ENCODE assay signal across 9 cellular contexts in the genomic region with DNA sequence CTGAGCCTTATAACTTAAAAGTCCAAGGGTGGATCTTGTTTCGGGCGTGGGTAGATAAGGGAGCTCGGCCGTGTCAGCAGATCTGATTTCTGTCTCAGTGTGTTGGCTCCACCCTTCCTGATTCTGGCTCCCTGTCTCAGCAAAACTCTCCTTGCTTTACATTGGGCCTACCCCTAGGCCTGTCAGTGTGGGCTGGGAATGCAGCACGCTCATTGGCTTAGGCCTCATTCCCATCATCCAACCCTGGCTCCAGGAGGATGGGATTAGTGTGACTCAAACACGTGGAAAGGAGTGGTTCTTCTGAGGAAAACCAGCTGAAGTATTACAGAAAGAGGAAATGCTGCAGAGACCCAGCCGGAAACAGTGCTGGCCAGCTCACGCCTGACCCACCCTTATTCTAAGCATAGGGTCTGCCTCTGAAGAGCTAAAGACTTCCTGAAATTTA. TPM values are rescaled to one million over a fixed set of nuclear protein-coding genes. Genes with fewer than 3 reads are reported as not detected.
A peak's percentile ranks its signal among the peaks of the same experiment; 100 is the strongest.
DNase-seq lines count a peak whose midpoint lies in the region; ATAC-seq and TF ChIP-seq lines count a peak whose summit lies in the region.
"Had no signal": no experiment of that assay in that cellular context is flagged by ENCODE, and none has a peak within 500 bp of the region (broad histone marks: within the 10 kb centered on the region; RNA-seq: fewer than 3 reads in every experiment).

No MANE protein-coding gene starts in this region.

- TF ChIP-seq CTCF in activated B cell treated with CpG ODN at 0.5 μM for 24 hours (IDR thresholded peaks at IDR 0.05) (no peak), omental fat pad (IDR thresholded peaks at IDR 0.05) (no peak), GM13977 (IDR thresholded peaks at IDR 0.05; ENCODE audit: extremely low read depth, insufficient read depth, missing control alignments) (no peak)

- no peak overlapping the region for H3K27ac ChIP-seq in CD8-positive, alpha-beta memory T cell (ENCODE audit: low read depth, low read length)
- H3K27ac ChIP-seq: KMS-11 had no signal

- intact Hi-C loops in activated B cell treated with CpG ODN at 0.5 μM for 24 hours (cut with micrococcal nuclease), result loop anchor here (1.0 to 5.0 kb wide), 2 partner anchors 59 to 137 kb away; no protein-coding TSS in a partner anchor

- H3K4me1 ChIP-seq in CD8-positive, alpha-beta memory T cell (ENCODE audit: insufficient read depth, low read length), result peaks cover 5% of the 10 kb centered on the region

- in situ Hi-C loops in GM13977 (cut with MboI; ENCODE audit: low pct_unique_long_range_greater_than_20kb, low sequenced_read_pairs, unreplicated experiment), result no loop called here

- POLR2A ChIA-PET in CD8-positive, alpha-beta memory T cell (lab: Charles Lee), result no interaction called here
- POLR2A ChIA-PET in activated B cell treated with CpG ODN at 0.5 μM for 24 hours (lab: Charles Lee), result interaction anchor here (0.5 to 3.3 kb wide), 7 partner anchors 9 to 138 kb away, joined by 3 to 63 read pairs (median 5); partner anchors contain the start of gene ZFAND5

- peak; percentile 78 for ATAC-seq in GM19463 (IDR thresholded peaks at IDR 0.05; ENCODE audit: unreplicated experiment)
- ATAC-seq in activated B cell treated with CpG ODN at 0.5 μM for 24 hours (ENCODE audit: low read depth), result peak; percentile 79
- ATAC-seq in omental fat pad (ENCODE audit: low FRiP score), result peak; percentile 100

- H3K27me3 Mint-ChIP-seq in CD8-positive, alpha-beta memory T cell, result peaks cover 0 to 4% of the 10 kb centered on the region in 2 donors
- no peaks in the 10 kb centered on the region for H3K27me3 Mint-ChIP-seq in activated B cell treated with CpG ODN at 0.5 μM for 24 hours

- no peak overlapping the region for H3K4me3 ChIP-seq in CD8-positive, alpha-beta memory T cell (ENCODE audit: low read length)

- H3K9me3 Mint-ChIP-seq in CD8-positive, alpha-beta memory T cell, result no peaks in the 10 kb centered on the region
- H3K9me3 Mint-ChIP-seq in activated B cell treated with CpG ODN at 0.5 μM for 24 hours, result no peaks in the 10 kb centered on the region

- H3K27ac Mint-ChIP-seq in CD8-positive, alpha-beta memory T cell, result peak overlapping the region in 5 of 8 donors; percentile 4 to 88 (median 45)
- H3K27ac Mint-ChIP-seq in activated B cell treated with CpG ODN at 0.5 μM for 24 hours, result peak overlapping the region; percentile 95

- H3K4me3 Mint-ChIP-seq in CD8-positive, alpha-beta memory T cell, result peak overlapping the region in 5 of 7 donors; percentile 10 to 61 (median 47)
- peak overlapping the region; percentile 73 for H3K4me3 Mint-ChIP-seq in activated B cell treated with CpG ODN at 0.5 μM for 24 hours

- H3K36me3 Mint-ChIP-seq in CD8-positive, alpha-beta memory T cell, result peaks cover 0 to 3% (median 2%) of the 10 kb centered on the region in 3 donors
- H3K36me3 Mint-ChIP-seq in activated B cell treated with CpG ODN at 0.5 μM for 24 hours (ENCODE audit: low read depth), result no peaks in the 10 kb centered on the region

- no peaks in the 10 kb centered on the region for H3K9me3 ChIP-seq in CD8-positive, alpha-beta memory T cell (ENCODE audit: low read length)

- H3K36me3 ChIP-seq in CD8-positive, alpha-beta memory T cell (ENCODE audit: insufficient read depth, low read length), result no peaks in the 10 kb centered on the region

- DNase-seq in CD8-positive, alpha-beta memory T cell, result no peak
- DNase-seq in HPDE6-E6E7 (ENCODE audit: extremely low spot score), result peak; percentile 96
- DNase-seq in activated B cell treated with CpG ODN at 0.5 μM for 24 hours, result peak; percentile 35
- peak; percentile 66 for DNase-seq in globus pallidus (ENCODE audit: low spot score)
- DNase-seq in omental fat pad (ENCODE audit: low spot score), result peak; percentile 59
- DNase-seq in GM13977 (ENCODE audit: low spot score), result no peak
- no peak for DNase-seq in cerebellar cortex (ENCODE audit: low spot score)

- H3K27me3 ChIP-seq in CD8-positive, alpha-beta memory T cell (ENCODE audit: insufficient read depth, low read length, poor library complexity, severe bottlenecking), result no peaks in the 10 kb centered on the region

- CTCF ChIA-PET in CD8-positive, alpha-beta memory T cell (lab: Charles Lee), result no interaction called here
- CTCF ChIA-PET in activated B cell treated with CpG ODN at 0.5 μM for 24 hours (lab: Charles Lee), result interaction anchor here (0.8 to 2.2 kb wide), 4 partner anchors 11 to 266 kb away, joined by 4 to 7 read pairs (median 4); partner anchors contain the start of gene ZFAND5

- peaks cover 15 to 22% (median 21%) of the 10 kb centered on the region in 3 donors for H3K4me1 Mint-ChIP-seq in CD8-positive, alpha-beta memory T cell
- peaks cover 62% of the 10 kb centered on the region for H3K4me1 Mint-ChIP-seq in activated B cell treated with CpG ODN at 0.5 μM for 24 hours

RNA-seq across cellular contexts. Expression of gene ZFAND5, which starts 59.9 kb away (rescaled TPM):
- 10 to 100 TPM; 91.0 to 98.8 TPM for total RNA-seq in CD8-positive, alpha-beta memory T cell
- polyA plus RNA-seq in CD8-positive, alpha-beta memory T cell, result 82.4 TPM
- 79.2 and 79.5 TPM in 2 replicates for total RNA-seq in activated B cell treated with CpG ODN at 0.5 μM for 24 hours
- 100 to 1,000 TPM; 251 to 647 (median 378) TPM for total RNA-seq in omental fat pad

Comparison
In these comparisons a context has a peak if more than half of its experiments do, and no peak if none do; other contexts are left out.
1. DNase-seq: peak in HPDE6-E6E7 (single experiment), activated B cell treated with CpG ODN at 0.5 μM for 24 hours (single experiment), globus pallidus (single experiment) and omental fat pad (single experiment); none in CD8-positive, alpha-beta memory T cell (0 of 5), GM13977 (single experiment) and cerebellar cortex (single experiment).
2. Peak in every context shown above with its lines, with median percentiles within 50 percentile points of each other: ATAC-seq.